Comparison of ENCODE assay signal across 21 cellular contexts in genomic region chr11:76096552-76096951, GRCh38.
"Had no signal": no experiment of that assay in that cellular context is flagged by ENCODE, and none has a peak within 500 bp of the region (broad histone marks: within the 10 kb centered on the region; RNA-seq: fewer than 3 reads in every experiment).

No MANE protein-coding gene starts in this region.

- H3K9me3 ChIP-seq: tibial artery, vagina had no signal

- H3K27me3 ChIP-seq: tibial artery, vagina had no signal

- ATAC-seq: activated naive CD4-positive, alpha-beta T cell treated with anti-CD3 and anti-CD28 coated beads, Interleukin-2, amount 50 U/mL, for 72 hours; activated T-cell treated with anti-CD3 and anti-CD28 coated beads, Interleukin-2, amount 50 U/mL, for 72 hours; natural killer cell; stimulated activated memory B cell treated with anti-CD40 and anti-IgM and Interleukin-4, amounts not matched to agents 10 μg/mL and 1 μg/mL and 100 μg/mL, for 72 hours had no signal

- H3K4me3 Mint-ChIP-seq: activated B cell treated with CpG ODN at 0.5 μM for 24 hours; activated CD4-positive, alpha-beta T cell treated with anti-CD3 and anti-CD28 coated beads, Interleukin-2, amount 10 ng/mL, durations not matched to agents 24 days and 14 days; activated T-cell treated with anti-CD3 and anti-CD28 coated beads, Interleukin-2, amount 50 U/mL, for 72 hours; central memory CD8-positive, alpha-beta T cell; natural killer cell; stimulated activated memory B cell treated with anti-CD40 and anti-IgM and Interleukin-4, amounts not matched to agents 10 μg/mL and 1 μg/mL and 100 μg/mL, for 72 hours had no signal

- H3K4me1 Mint-ChIP-seq: activated CD4-positive, alpha-beta T cell treated with anti-CD3 and anti-CD28 coated beads, Interleukin-2, amount 10 ng/mL, durations not matched to agents 24 days and 14 days had no signal

- H3K27me3 Mint-ChIP-seq: activated B cell treated with CpG ODN at 0.5 μM for 24 hours; activated CD4-positive, alpha-beta T cell treated with anti-CD3 and anti-CD28 coated beads, Interleukin-2, amount 10 ng/mL, durations not matched to agents 24 days and 14 days; central memory CD8-positive, alpha-beta T cell; stimulated activated memory B cell treated with anti-CD40 and anti-IgM and Interleukin-4, amounts not matched to agents 10 μg/mL and 1 μg/mL and 100 μg/mL, for 72 hours had no signal

- H3K36me3 ChIP-seq: left ventricle myocardium inferior, tibial artery, vagina had no signal

- H3K27ac Mint-ChIP-seq: activated B cell treated with CpG ODN at 0.5 μM for 24 hours; activated CD4-positive, alpha-beta T cell treated with anti-CD3 and anti-CD28 coated beads, Interleukin-2, amount 10 ng/mL, durations not matched to agents 24 days and 14 days; activated naive CD4-positive, alpha-beta T cell treated with anti-CD3 and anti-CD28 coated beads, Interleukin-2, amount 50 U/mL, for 72 hours; activated T-cell treated with anti-CD3 and anti-CD28 coated beads, Interleukin-2, amount 50 U/mL, for 72 hours; natural killer cell; stimulated activated memory B cell treated with anti-CD40 and anti-IgM and Interleukin-4, amounts not matched to agents 10 μg/mL and 1 μg/mL and 100 μg/mL, for 72 hours had no signal

- H3K27ac ChIP-seq: left ventricle myocardium inferior, tibial artery, vagina had no signal

- FAIRE-seq: kidney had no signal

- H3K9me3 Mint-ChIP-seq: activated B cell treated with CpG ODN at 0.5 μM for 24 hours; activated T-cell treated with anti-CD3 and anti-CD28 coated beads, Interleukin-2, amount 50 U/mL, for 72 hours; central memory CD8-positive, alpha-beta T cell had no signal

- H3K4me3 ChIP-seq: left ventricle myocardium inferior, tibial artery, vagina had no signal

- H3K4me1 ChIP-seq: tibial artery, vagina had no signal

- DNase-seq: activated B cell treated with CpG ODN at 0.5 μM for 24 hours; activated CD4-positive, alpha-beta T cell treated with anti-CD3 and anti-CD28 coated beads, Interleukin-2, amount 10 ng/mL, durations not matched to agents 24 days and 14 days; activated CD8-positive, alpha-beta memory T cell treated with anti-CD3 and anti-CD28 coated beads, Interleukin-2, amount 50 U/mL, for 48 hours; activated gamma-delta T cell; activated T-cell treated with anti-CD3 and anti-CD28 coated beads, Interleukin-2, amount 50 U/mL, for 72 hours; amniotic stem cell; cortex of kidney; effector CD8-positive, alpha-beta T cell; kidney; left ventricle myocardium inferior; mesenchymal stem cell; natural killer cell; posterior cingulate gyrus; retina; stimulated activated CD4-positive, alpha-beta T cell treated with anti-CD3 and anti-CD28 coated beads, Interleukin-2, amount 100 ng/mL, for 48 hours; T-helper 2 cell; tibial artery had no signal
